23 cellular contexts compared by ENCODE assay signal in the genomic region with DNA sequence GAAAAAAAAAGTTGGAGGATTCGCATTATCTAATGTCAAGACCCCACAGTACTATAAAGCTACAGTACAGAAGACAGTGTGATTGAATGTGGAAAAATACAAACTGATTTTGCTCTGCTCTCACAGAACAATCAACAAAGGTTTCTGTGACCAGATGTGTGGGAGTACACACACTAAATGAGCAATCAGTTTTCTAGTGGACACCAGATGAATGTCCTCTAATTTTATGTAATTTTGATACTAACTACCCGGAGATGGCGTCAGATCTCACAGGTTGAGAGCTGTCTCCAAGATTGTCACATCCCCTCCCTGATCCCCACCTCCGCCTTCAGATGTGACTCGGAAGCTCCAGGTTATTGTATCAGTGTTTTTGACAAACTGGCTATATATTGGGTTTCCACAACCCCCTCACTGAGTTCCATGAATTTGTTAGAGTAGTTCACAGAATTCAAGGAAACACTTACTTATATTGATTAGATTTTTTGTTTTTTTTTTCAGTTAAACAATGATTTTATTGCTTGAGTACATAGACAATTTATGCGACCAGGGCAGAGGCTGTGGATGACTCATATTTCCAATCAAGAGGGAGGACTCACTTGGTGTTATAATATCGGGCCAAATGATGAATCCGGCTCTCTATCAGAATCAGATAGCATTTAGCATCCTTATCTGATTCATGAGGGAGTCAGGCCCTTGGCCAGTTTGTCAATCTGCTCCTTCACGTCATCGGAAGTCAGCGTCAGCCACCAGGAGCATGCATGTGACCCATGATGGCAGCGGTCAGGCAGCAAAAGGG.
"Had no signal": no experiment of that assay in that cellular context is flagged by ENCODE, and none has a peak within 500 bp of the region (broad histone marks: within the 10 kb centered on the region; RNA-seq: fewer than 3 reads in every experiment).

No MANE protein-coding gene starts in this region.

- H3K4me3 Mint-ChIP-seq: activated B cell treated with CpG ODN at 0.5 μM for 24 hours; activated CD4-positive, alpha-beta T cell treated with anti-CD3 and anti-CD28 coated beads, Interleukin-2, amount 10 ng/mL, durations not matched to agents 7 days and 5 days; central memory CD8-positive, alpha-beta T cell; endodermal cell; naive thymus-derived CD4-positive, alpha-beta T cell; neural progenitor cell; stimulated activated memory B cell treated with anti-CD40 and anti-IgM and Interleukin-4, amounts not matched to agents 10 μg/mL and 1 μg/mL and 100 μg/mL, for 72 hours had no signal

- H3K27ac ChIP-seq: ascending aorta, colonic mucosa, epithelial cell of prostate, neural progenitor cell, prostate gland, right atrium auricular region, vagina had no signal

- H3K4me2 ChIP-seq: neural progenitor cell, SK-N-SH had no signal

- H3K4me1 Mint-ChIP-seq: activated B cell treated with CpG ODN at 0.5 μM for 24 hours; central memory CD8-positive, alpha-beta T cell; endodermal cell; neural progenitor cell; stimulated activated memory B cell treated with anti-CD40 and anti-IgM and Interleukin-4, amounts not matched to agents 10 μg/mL and 1 μg/mL and 100 μg/mL, for 72 hours had no signal

- H2AFZ ChIP-seq: neural progenitor cell had no signal

- H3K4me1 ChIP-seq: ascending aorta, colonic mucosa, neural progenitor cell, prostate gland, right atrium auricular region, vagina had no signal

- H3K27ac Mint-ChIP-seq: activated B cell treated with CpG ODN at 0.5 μM for 24 hours; activated CD4-positive, alpha-beta T cell treated with anti-CD3 and anti-CD28 coated beads, Interleukin-2, amount 10 ng/mL, durations not matched to agents 7 days and 5 days; endodermal cell; naive thymus-derived CD4-positive, alpha-beta T cell; neural progenitor cell; stimulated activated memory B cell treated with anti-CD40 and anti-IgM and Interleukin-4, amounts not matched to agents 10 μg/mL and 1 μg/mL and 100 μg/mL, for 72 hours had no signal

- H3K4me3 ChIP-seq: ascending aorta, colonic mucosa, neural progenitor cell, prostate gland, right atrium auricular region, vagina had no signal

- H3K9me2 ChIP-seq: SK-N-SH had no signal

- DNase-seq: activated B cell treated with CpG ODN at 0.5 μM for 24 hours; activated CD4-positive, alpha-beta T cell treated with anti-CD3 and anti-CD28 coated beads, Interleukin-2, amount 10 ng/mL, durations not matched to agents 7 days and 5 days; activated gamma-delta T cell treated with Interleukin-2 at 50 U/mL for 16 hours; colonic mucosa; endodermal cell; foreskin fibroblast; glutamatergic neuron; hippocampal formation; left cardiac atrium; mesendoderm; naive thymus-derived CD4-positive, alpha-beta T cell; SK-N-SH; stimulated activated CD4-positive, alpha-beta T cell treated with anti-CD3 and anti-CD28 coated beads, Interleukin-2, amount 100 ng/mL, for 48 hours; T-helper 9 cell; trophoblast cell had no signal

- H3K9me3 Mint-ChIP-seq: central memory CD8-positive, alpha-beta T cell; stimulated activated memory B cell treated with anti-CD40 and anti-IgM and Interleukin-4, amounts not matched to agents 10 μg/mL and 1 μg/mL and 100 μg/mL, for 72 hours had no signal

- H3K9me3 ChIP-seq: ascending aorta, colonic mucosa, prostate gland, right atrium auricular region, SK-N-SH, vagina had no signal

- H3K36me3 Mint-ChIP-seq: stimulated activated memory B cell treated with anti-CD40 and anti-IgM and Interleukin-4, amounts not matched to agents 10 μg/mL and 1 μg/mL and 100 μg/mL, for 72 hours had no signal

- H3K9ac ChIP-seq: neural progenitor cell, SK-N-SH had no signal

- H3K36me3 ChIP-seq: ascending aorta, colonic mucosa, neural progenitor cell, prostate gland, right atrium auricular region, vagina had no signal

- ATAC-seq: left cardiac atrium; naive thymus-derived CD4-positive, alpha-beta T cell; stimulated activated memory B cell treated with anti-CD40 and anti-IgM and Interleukin-4, amounts not matched to agents 10 μg/mL and 1 μg/mL and 100 μg/mL, for 72 hours had no signal

- H3K27me3 Mint-ChIP-seq: activated B cell treated with CpG ODN at 0.5 μM for 24 hours; activated CD4-positive, alpha-beta T cell treated with anti-CD3 and anti-CD28 coated beads, Interleukin-2, amount 10 ng/mL, durations not matched to agents 7 days and 5 days; central memory CD8-positive, alpha-beta T cell; naive thymus-derived CD4-positive, alpha-beta T cell; stimulated activated memory B cell treated with anti-CD40 and anti-IgM and Interleukin-4, amounts not matched to agents 10 μg/mL and 1 μg/mL and 100 μg/mL, for 72 hours had no signal

- H3K27me3 ChIP-seq: ascending aorta, colonic mucosa, neural progenitor cell, right atrium auricular region, vagina had no signal
